ENCODE assay signal across 8 cellular contexts in genomic region chr7:112940314-112940732, GRCh38.
DNase-seq lines count a peak whose midpoint lies in the region; ATAC-seq and TF ChIP-seq lines count a peak whose summit lies in the region.

No MANE protein-coding gene starts in this region.

- H3K9me3 ChIP-seq in DND-41 (ENCODE audit: insufficient read depth, low read length, severe bottlenecking) (no peaks in the 10 kb centered on the region), colonic mucosa (no peaks in the 10 kb centered on the region), muscle layer of colon (ENCODE audit: low read length) (no peaks in the 10 kb centered on the region)

- H3K4me1 ChIP-seq in DND-41 (ENCODE audit: insufficient read depth, low read length) (peaks cover 38% of the 10 kb centered on the region), colonic mucosa (no peaks in the 10 kb centered on the region), muscle layer of colon (ENCODE audit: insufficient read depth, low read length) (peaks cover 19% of the 10 kb centered on the region)

- no peaks in the 10 kb centered on the region; the same call in 1 of the 2 replicates for H4K20me1 ChIP-seq in DND-41 (ENCODE audit: insufficient read depth, low read length)

- H3K9ac ChIP-seq in DND-41 (ENCODE audit: low read depth, low read length) (peak overlapping the region; percentile 63), colonic mucosa (ENCODE audit: low read depth in 2 of 2, low read length in 2 of 2) (peak overlapping the region; percentile 9 to 81), muscle layer of colon (ENCODE audit: low read length) (peak overlapping the region; percentile 61)

- H3K36me3 ChIP-seq in DND-41 (ENCODE audit: insufficient read depth, low read length) (no peaks in the 10 kb centered on the region; the same call in 1 of the 2 replicates), colonic mucosa (no peaks in the 10 kb centered on the region), muscle layer of colon (ENCODE audit: insufficient read depth, low read length) (no peaks in the 10 kb centered on the region)

- peak overlapping the region; percentile 80 for H3K4me2 ChIP-seq in DND-41 (ENCODE audit: insufficient read depth, low read length)

- peaks cover 39% of the 10 kb centered on the region for H3K79me2 ChIP-seq in DND-41 (ENCODE audit: insufficient read depth, low read length)

- no peak for DNase-seq in DND-41
- peak; percentile 38 for DNase-seq in KG1 (lab: John Stamatoyannopoulos, UW)
- DNase-seq in colonic mucosa = no peak
- DNase-seq in DMS114 treated with DMSO at 0.1 percent for 48 hours (lab: John Stamatoyannopoulos, UW; ENCODE audit: unreplicated experiment) = no peak
- no peak for DNase-seq in central memory CD4-positive, alpha-beta T cell
- DNase-seq in AG08395 (ENCODE audit: low spot score) = no peak

- H3K27ac ChIP-seq in DND-41 (ENCODE audit: low read length) = peak overlapping the region; percentile 84
- H3K27ac ChIP-seq in colonic mucosa = peak overlapping the region; percentile 58
- H3K27ac ChIP-seq in muscle layer of colon (ENCODE audit: low read depth, low read length) = peak overlapping the region; percentile 88

- peak overlapping the region; percentile 99 for H2AFZ ChIP-seq in DND-41 (ENCODE audit: low read depth, low read length)

- intact Hi-C loops in colonic mucosa (cut with DNase I) = no loop called here

- TF ChIP-seq CTCF in DND-41 (IDR thresholded peaks at IDR 0.05; ENCODE audit: borderline replicate concordance, extremely low read depth, low read length, poor library complexity, severe bottlenecking) (no peak), colonic mucosa (IDR thresholded peaks at IDR 0.05) (no peak)

- H3K27me3 ChIP-seq in DND-41 (ENCODE audit: insufficient read depth, low read length, poor library complexity) (peaks cover 2% of the 10 kb centered on the region), colonic mucosa (no peaks in the 10 kb centered on the region), muscle layer of colon (ENCODE audit: control insufficient read depth in 1 of 2, insufficient read depth in 2 of 2, low read length in 2 of 2) (no peaks in the 10 kb centered on the region)

- peak; percentile 29; the same call in 2 of the 3 replicates for ATAC-seq in DND-41 (ENCODE audit: insufficient read depth, low read depth)
- ATAC-seq in GM21576 (IDR thresholded peaks at IDR 0.05; ENCODE audit: unreplicated experiment) = peak; percentile 40

- H3K4me3 ChIP-seq in DND-41 (ENCODE audit: low read depth in 1 of 2, low read length in 2 of 2) (peak overlapping the region; percentile 23 to 76), colonic mucosa (peak overlapping the region; percentile 86), muscle layer of colon (ENCODE audit: low read depth in 1 of 2, low read length in 2 of 2) (peak overlapping the region; percentile 53 to 78)
